Comparison of ENCODE assay signal across 20 cellular contexts in genomic region chr16:10037771-10038170, GRCh38.
DNase-seq lines count a peak whose midpoint lies in the region; TF ChIP-seq lines count a peak whose summit lies in the region.
"Had no signal": no experiment of that assay in that cellular context is flagged by ENCODE, and none has a peak within 500 bp of the region (broad histone marks: within the 10 kb centered on the region; RNA-seq: fewer than 3 reads in every experiment).

No MANE protein-coding gene starts in this region.

- H3K36me3 ChIP-seq in neuronal stem cell (replicated peaks in 1 of 2; ENCODE audit: control insufficient read depth in 2 of 2, insufficient read depth in 2 of 2, low read length in 2 of 2) = no peaks in the 10 kb centered on the region
- H3K36me3 ChIP-seq: left ventricle myocardium inferior, transverse colon had no signal

- peaks cover 0 to 4% (median 0%) of the 10 kb centered on the region in 3 experiments for H3K27me3 ChIP-seq in neuronal stem cell (ENCODE audit: control insufficient read depth in 3 of 3, insufficient read depth in 3 of 3, low read depth in 1 of 3, low read length in 3 of 3)
- H3K27me3 ChIP-seq: transverse colon had no signal

- WGBS in neuronal stem cell (ENCODE audit: extremely low coverage in 2 of 2, insufficient read length in 2 of 2, insufficient replicate concordance in 1 of 2), 2 donors = no CpG with 5 or more reads among the region's 4 CpGs

- H3K4me3 Mint-ChIP-seq in activated T-helper 2 cell treated with anti-CD3 and anti-CD28 coated beads, Interferon-gamma antibody, Interleukin-2, Interleukin-4, amounts not matched to agents 10 μg/mL and 5 μg/mL and 100 μg/mL, durations not matched to agents 14 hours and 24 hours and 36 hours (ENCODE audit: low read depth) = no peak overlapping the region
- H3K4me3 Mint-ChIP-seq: activated CD4-positive, alpha-beta T cell treated with anti-CD3 and anti-CD28 coated beads for 36 hours; activated CD8-positive, alpha-beta memory T cell treated with anti-CD3 and anti-CD28 coated beads, Interleukin-2, amount 10 ng/mL, durations not matched to agents 7 days and 5 days; activated naive CD8-positive, alpha-beta T cell treated with anti-CD3 and anti-CD28 coated beads, Interleukin-2, amount 50 U/mL, for 24 hours; CD8-positive, alpha-beta T cell had no signal

- no peaks in the 10 kb centered on the region for H3K4me1 Mint-ChIP-seq in activated T-helper 2 cell treated with anti-CD3 and anti-CD28 coated beads, Interferon-gamma antibody, Interleukin-2, Interleukin-4, amounts not matched to agents 10 μg/mL and 5 μg/mL and 100 μg/mL, durations not matched to agents 14 hours and 24 hours and 36 hours (ENCODE audit: low read depth)
- H3K4me1 Mint-ChIP-seq: activated CD8-positive, alpha-beta memory T cell treated with anti-CD3 and anti-CD28 coated beads, Interleukin-2, amount 10 ng/mL, durations not matched to agents 7 days and 5 days had no signal

- no peak overlapping the region for H3K9ac ChIP-seq in neuronal stem cell (ENCODE audit: low read depth, low read length, poor library complexity)

- intact Hi-C loops in cardiac septum (cut with DNase I) = loop anchor here (10.0 kb wide), 1 partner anchor 147 kb away; the partner anchor contains the start of gene GRIN2A
- intact Hi-C loops in activated T-helper 2 cell treated with anti-CD3 and anti-CD28 coated beads, Interferon-gamma antibody, Interleukin-2, Interleukin-4, amounts not matched to agents 10 μg/mL and 5 μg/mL and 100 μg/mL, durations not matched to agents 14 hours and 24 hours and 36 hours (cut with micrococcal nuclease) = no loop called here

- H2BK120ac ChIP-seq in neuronal stem cell (ENCODE audit: low read depth, low read length) = no peak overlapping the region

- no peak overlapping the region for H4K91ac ChIP-seq in neuronal stem cell (ENCODE audit: low read depth, low read length, poor library complexity)

- H2BK15ac ChIP-seq in neuronal stem cell (ENCODE audit: low read length) = no peak overlapping the region

- no peak overlapping the region for H3K4me2 ChIP-seq in neuronal stem cell (ENCODE audit: insufficient read depth, low read length, poor library complexity, severe bottlenecking)

- no peak overlapping the region for H4K8ac ChIP-seq in neuronal stem cell (ENCODE audit: low read depth, low read length)

- H3K27ac Mint-ChIP-seq in activated T-helper 2 cell treated with anti-CD3 and anti-CD28 coated beads, Interferon-gamma antibody, Interleukin-2, Interleukin-4, amounts not matched to agents 10 μg/mL and 5 μg/mL and 100 μg/mL, durations not matched to agents 14 hours and 24 hours and 36 hours = no peak overlapping the region
- H3K27ac Mint-ChIP-seq: activated CD4-positive, alpha-beta T cell treated with anti-CD3 and anti-CD28 coated beads for 36 hours; activated CD8-positive, alpha-beta memory T cell treated with anti-CD3 and anti-CD28 coated beads, Interleukin-2, amount 10 ng/mL, durations not matched to agents 7 days and 5 days; activated naive CD8-positive, alpha-beta T cell treated with anti-CD3 and anti-CD28 coated beads, Interleukin-2, amount 50 U/mL, for 24 hours; CD8-positive, alpha-beta T cell had no signal

- H3K23ac ChIP-seq in neuronal stem cell (ENCODE audit: low read depth, low read length, poor library complexity) = no peak overlapping the region

- no peaks in the 10 kb centered on the region for H3K9me3 Mint-ChIP-seq in activated T-helper 2 cell treated with anti-CD3 and anti-CD28 coated beads, Interferon-gamma antibody, Interleukin-2, Interleukin-4, amounts not matched to agents 10 μg/mL and 5 μg/mL and 100 μg/mL, durations not matched to agents 14 hours and 24 hours and 36 hours
- H3K9me3 Mint-ChIP-seq: activated naive CD8-positive, alpha-beta T cell treated with anti-CD3 and anti-CD28 coated beads, Interleukin-2, amount 50 U/mL, for 24 hours; CD8-positive, alpha-beta T cell had no signal

- H3K9me3 ChIP-seq in neuronal stem cell (replicated peaks in 1 of 2; ENCODE audit: control insufficient read depth in 2 of 2, insufficient read depth in 1 of 2, low read depth in 1 of 2, low read length in 2 of 2) = no peaks in the 10 kb centered on the region
- H3K9me3 ChIP-seq: transverse colon had no signal

- peaks cover 0 to 12% of the 10 kb centered on the region in 2 donors for H3K4me1 ChIP-seq in neuronal stem cell (ENCODE audit: control insufficient read depth in 2 of 2, insufficient read depth in 1 of 2, low read depth in 1 of 2, low read length in 2 of 2)
- H3K4me1 ChIP-seq: transverse colon had no signal

- H3K27me3 Mint-ChIP-seq in activated T-helper 2 cell treated with anti-CD3 and anti-CD28 coated beads, Interferon-gamma antibody, Interleukin-2, Interleukin-4, amounts not matched to agents 10 μg/mL and 5 μg/mL and 100 μg/mL, durations not matched to agents 14 hours and 24 hours and 36 hours (ENCODE audit: low read depth) = no peaks in the 10 kb centered on the region
- H3K27me3 Mint-ChIP-seq: activated CD8-positive, alpha-beta memory T cell treated with anti-CD3 and anti-CD28 coated beads, Interleukin-2, amount 10 ng/mL, durations not matched to agents 7 days and 5 days had no signal

- H3K4ac ChIP-seq in neuronal stem cell (ENCODE audit: low read length) = no peak overlapping the region

- peak overlapping the region; percentile 83 for H2BK5ac ChIP-seq in neuronal stem cell (ENCODE audit: low read length)

- H2AFZ ChIP-seq in neuronal stem cell (ENCODE audit: low read length) = no peak overlapping the region

- peaks cover 1% of the 10 kb centered on the region for H3K79me1 ChIP-seq in neuronal stem cell (ENCODE audit: low read depth, low read length)

- H3K27ac ChIP-seq in neuronal stem cell (replicated peaks; ENCODE audit: low read length) = no peak overlapping the region
- H3K27ac ChIP-seq: left ventricle myocardium inferior, RWPE1, transverse colon had no signal

- TF ChIP-seq CTCF in fibroblast of mammary gland (conservative IDR thresholded peaks at IDR 0.05; ENCODE audit: control insufficient read depth, insufficient read depth, low read depth, low read length) = no peak

- no peak overlapping the region for H3K14ac ChIP-seq in neuronal stem cell (ENCODE audit: low read length)

- H2AK5ac ChIP-seq in neuronal stem cell (ENCODE audit: low read depth, low read length) = no peak overlapping the region

- no peak overlapping the region for H3K18ac ChIP-seq in neuronal stem cell (ENCODE audit: low read length)

- no peak overlapping the region for H2BK12ac ChIP-seq in neuronal stem cell (ENCODE audit: low read length)

- DNase-seq in ELR (ENCODE audit: low read depth) = peak; percentile 20
- DNase-seq in NCI-H82 treated with DMSO at 0.1 percent for 48 hours (lab: John Stamatoyannopoulos, UW; ENCODE audit: unreplicated experiment) = peak; percentile 89
- DNase-seq in fibroblast of mammary gland (ENCODE audit: low read depth) = peak; percentile 40
- no peak for DNase-seq in neuronal stem cell (ENCODE audit: low spot score)
- no peak for DNase-seq in cardiac septum (ENCODE audit: low spot score)
- DNase-seq in activated T-helper 2 cell treated with anti-CD3 and anti-CD28 coated beads, Interferon-gamma antibody, Interleukin-2, Interleukin-4, amounts not matched to agents 10 μg/mL and 5 μg/mL and 100 μg/mL, durations not matched to agents 14 hours and 24 hours and 36 hours (ENCODE audit: low spot score) = no peak
- DNase-seq in GM03348 (ENCODE audit: low spot score) = no peak
- DNase-seq in UCSD-AML1 (lab: John Stamatoyannopoulos, UW; ENCODE audit: unreplicated experiment) = no peak
- DNase-seq: activated CD4-positive, alpha-beta T cell treated with anti-CD3 and anti-CD28 coated beads for 36 hours; activated CD8-positive, alpha-beta memory T cell treated with anti-CD3 and anti-CD28 coated beads, Interleukin-2, amount 10 ng/mL, durations not matched to agents 7 days and 5 days; activated naive CD8-positive, alpha-beta T cell treated with anti-CD3 and anti-CD28 coated beads, Interleukin-2, amount 50 U/mL, for 24 hours; CD8-positive, alpha-beta T cell; left ventricle myocardium inferior; NCI-H1436 treated with DMSO at 0.1 percent for 48 hours; NK-92 treated with Interleukin-12 subunit alpha and Interleukin-12 subunit beta, amount 100 ng/mL, for 24 hours; retina; stimulated activated CD4-positive, alpha-beta T cell treated with anti-CD3 and anti-CD28 coated beads, Interleukin-15, amount 100 ng/mL, for 24 hours; T1000; transverse colon had no signal

- H3K4me3 ChIP-seq in fibroblast of mammary gland (ENCODE audit: control insufficient read depth, low read depth, low read length) (no peak overlapping the region), neuronal stem cell (ENCODE audit: low read length in 2 of 2) (no peak overlapping the region)
- H3K4me3 ChIP-seq: left ventricle myocardium inferior, transverse colon had no signal

- no peaks in the 10 kb centered on the region for H3K36me3 Mint-ChIP-seq in activated T-helper 2 cell treated with anti-CD3 and anti-CD28 coated beads, Interferon-gamma antibody, Interleukin-2, Interleukin-4, amounts not matched to agents 10 μg/mL and 5 μg/mL and 100 μg/mL, durations not matched to agents 14 hours and 24 hours and 36 hours (ENCODE audit: low read depth)
- H3K36me3 Mint-ChIP-seq: activated CD8-positive, alpha-beta memory T cell treated with anti-CD3 and anti-CD28 coated beads, Interleukin-2, amount 10 ng/mL, durations not matched to agents 7 days and 5 days; CD8-positive, alpha-beta T cell had no signal

Comparison
In these comparisons a context has a peak if more than half of its experiments do, and no peak if none do; other contexts are left out.
1. DNase-seq: peak in ELR (single experiment), NCI-H82 treated with DMSO at 0.1 percent for 48 hours (single experiment) and fibroblast of mammary gland (single experiment); none in neuronal stem cell (single experiment), cardiac septum (single experiment), activated T-helper 2 cell treated with anti-CD3 and anti-CD28 coated beads, Interferon-gamma antibody, Interleukin-2, Interleukin-4, amounts not matched to agents 10 μg/mL and 5 μg/mL and 100 μg/mL, durations not matched to agents 14 hours and 24 hours and 36 hours (single experiment), GM03348 (single experiment) and UCSD-AML1 (single experiment).